8 cellular contexts compared by ENCODE assay signal in the genomic region with DNA sequence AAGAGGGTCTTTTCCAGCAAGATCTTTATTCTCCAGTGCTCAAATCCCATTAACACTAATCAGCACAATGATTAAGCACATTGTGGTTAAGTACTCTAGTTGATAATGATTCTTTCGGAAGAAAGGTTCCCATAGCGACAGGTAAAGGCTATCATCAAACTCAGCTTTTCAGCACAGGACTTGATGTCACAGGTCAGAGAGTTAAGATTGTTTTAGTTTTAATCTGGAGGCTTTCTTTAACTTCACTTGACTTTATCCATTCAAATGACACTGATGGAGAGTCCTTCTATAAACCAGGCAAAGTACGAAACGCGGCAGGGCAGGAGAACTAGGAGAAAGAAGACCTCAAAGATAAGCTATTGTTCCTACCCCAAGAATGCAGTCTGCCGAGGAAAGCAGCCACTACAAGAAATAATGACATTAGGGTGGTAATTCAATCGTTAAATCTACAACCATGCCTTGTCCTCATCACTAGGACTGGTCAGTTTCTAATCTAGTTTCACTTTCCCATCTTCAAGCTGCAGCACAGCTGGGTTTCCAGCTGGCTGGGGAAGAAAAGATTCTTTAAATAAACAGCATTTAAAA. TPM values are rescaled to one million over a fixed set of nuclear protein-coding genes. Genes with fewer than 3 reads are reported as not detected.
DNase-seq lines count a peak whose midpoint lies in the region; TF ChIP-seq lines count a peak whose summit lies in the region.

No MANE protein-coding gene starts in this region.

- H3K27me3 ChIP-seq in KMS-11 (ENCODE audit: insufficient read depth, low read depth) (no peaks in the 10 kb centered on the region), neuronal stem cell (ENCODE audit: control insufficient read depth in 3 of 3, insufficient read depth in 3 of 3, low read depth in 1 of 3, low read length in 3 of 3) (peaks cover 12 to 69% (median 46%) of the 10 kb centered on the region in 3 experiments)

- H4K20me1 ChIP-seq in KMS-11 (ENCODE audit: insufficient read depth) = no peaks in the 10 kb centered on the region

- no peak overlapping the region for H2BK15ac ChIP-seq in neuronal stem cell (ENCODE audit: low read length)

- H3K9me3 Mint-ChIP-seq in mesothelial cell of epicardium = peaks cover 5% of the 10 kb centered on the region

- H3K4me2 ChIP-seq in KMS-11 = peak overlapping the region; percentile 93
- peak overlapping the region; percentile 14 for H3K4me2 ChIP-seq in neuronal stem cell (ENCODE audit: insufficient read depth, low read length, poor library complexity, severe bottlenecking)

- H2AK5ac ChIP-seq in neuronal stem cell (ENCODE audit: low read depth, low read length) = no peak overlapping the region

- H3K79me2 ChIP-seq in KMS-11 (ENCODE audit: insufficient read depth, low read depth) = peaks cover 71% of the 10 kb centered on the region

- H4K8ac ChIP-seq in neuronal stem cell (ENCODE audit: low read depth, low read length) = no peak overlapping the region

- H3K14ac ChIP-seq in neuronal stem cell (ENCODE audit: low read length) = no peak overlapping the region

- H3K4me1 Mint-ChIP-seq in mesothelial cell of epicardium = peaks cover 9% of the 10 kb centered on the region

- H4K91ac ChIP-seq in neuronal stem cell (ENCODE audit: low read depth, low read length, poor library complexity) = no peak overlapping the region

- no peak overlapping the region for H3K18ac ChIP-seq in neuronal stem cell (ENCODE audit: low read length)

- no peak overlapping the region for H2BK5ac ChIP-seq in neuronal stem cell (ENCODE audit: low read length)

- H3K4me3 ChIP-seq in KMS-11 (IDR thresholded peaks at IDR 0.05; ENCODE audit: insufficient read depth, low read depth, low read length) (no peak overlapping the region), neuronal stem cell (ENCODE audit: low read length in 2 of 2) (no peak overlapping the region)

- TF ChIP-seq CTCF in KMS-11 (conservative IDR thresholded peaks at IDR 0.05; ENCODE audit: low read depth, low read length) = no peak
- no peak for TF ChIP-seq CTCF in mesothelial cell of epicardium (IDR thresholded peaks at IDR 0.05; ENCODE audit: unreplicated experiment)

- no peak overlapping the region for H2BK12ac ChIP-seq in neuronal stem cell (ENCODE audit: low read length)

- H3K36me3 Mint-ChIP-seq in mesothelial cell of epicardium = no peaks in the 10 kb centered on the region

- no peak overlapping the region for H3K4me3 Mint-ChIP-seq in mesothelial cell of epicardium

- H3K27ac ChIP-seq in KMS-11 = peak overlapping the region; percentile 84
- H3K27ac ChIP-seq in neuronal stem cell (replicated peaks; ENCODE audit: low read length) = no peak overlapping the region

- H3K79me1 ChIP-seq in neuronal stem cell (ENCODE audit: low read depth, low read length) = no peaks in the 10 kb centered on the region

- H3K36me3 ChIP-seq in KMS-11 (ENCODE audit: insufficient read depth) (no peaks in the 10 kb centered on the region), neuronal stem cell (replicated peaks in 1 of 2; ENCODE audit: control insufficient read depth in 2 of 2, insufficient read depth in 2 of 2, low read length in 2 of 2) (no peaks in the 10 kb centered on the region)

- DNase-seq in DMS 273 (lab: John Stamatoyannopoulos, UW; ENCODE audit: unreplicated experiment) (peak; percentile 56), dedifferentiated amniotic fluid mesenchymal stem cell (ENCODE audit: extremely low spot score) (peak; percentile 49), neuronal stem cell (ENCODE audit: low spot score) (peak; percentile 73), mesothelial cell of epicardium (ENCODE audit: low spot score in 2 of 2, unreplicated experiment in 2 of 2) (no peak), foreskin melanocyte (no peak), cortex of kidney (lab: John Stamatoyannopoulos, UW) (no peak), SIG-M5 (lab: John Stamatoyannopoulos, UW) (no peak)

- H3K23ac ChIP-seq in neuronal stem cell (ENCODE audit: low read depth, low read length, poor library complexity) = no peak overlapping the region

- no peak overlapping the region for H3K27ac Mint-ChIP-seq in mesothelial cell of epicardium

- H2AFZ ChIP-seq in KMS-11 (ENCODE audit: low read depth) = no peak overlapping the region
- H2AFZ ChIP-seq in neuronal stem cell (ENCODE audit: low read length) = peak overlapping the region; percentile 58

- peaks cover 93% of the 10 kb centered on the region for H3K27me3 Mint-ChIP-seq in mesothelial cell of epicardium (ENCODE audit: low read depth)

- no peak overlapping the region for H2BK120ac ChIP-seq in neuronal stem cell (ENCODE audit: low read depth, low read length)

- no peak overlapping the region for H3K4ac ChIP-seq in neuronal stem cell (ENCODE audit: low read length)

- WGBS in neuronal stem cell (ENCODE audit: extremely low coverage in 2 of 2, insufficient read length in 2 of 2, insufficient replicate concordance in 1 of 2), 2 donors = no CpG with 5 or more reads among the region's 7 CpGs

- H3K9ac ChIP-seq in KMS-11 = peak overlapping the region; percentile 70
- no peak overlapping the region for H3K9ac ChIP-seq in neuronal stem cell (ENCODE audit: low read depth, low read length, poor library complexity)

- H3K4me1 ChIP-seq in KMS-11 (ENCODE audit: low read depth, poor library complexity, severe bottlenecking) = peaks cover 48% of the 10 kb centered on the region
- H3K4me1 ChIP-seq in neuronal stem cell (ENCODE audit: control insufficient read depth in 2 of 2, insufficient read depth in 1 of 2, low read depth in 1 of 2, low read length in 2 of 2) = peaks cover 5 to 11% of the 10 kb centered on the region in 2 donors

- H3K9me3 ChIP-seq in neuronal stem cell (replicated peaks in 1 of 2; ENCODE audit: control insufficient read depth in 2 of 2, insufficient read depth in 1 of 2, low read depth in 1 of 2, low read length in 2 of 2) = no peaks in the 10 kb centered on the region

RNA-seq across cellular contexts. Expression of a gene that starts 4.6 kb away (rescaled TPM):
- 0.11 TPM for polyA plus RNA-seq in neuronal stem cell (2013, experiment 1 of 2)
- 0.12 TPM for polyA plus RNA-seq in neuronal stem cell (2013, experiment 2 of 2)
- total RNA-seq in mesothelial cell of epicardium = 2.0 to 2.8 TPM (median 2.0 TPM) in 3 replicates

Comparison
In these comparisons a context has a peak if more than half of its experiments do, and no peak if none do; other contexts are left out.
1. DNase-seq: peak in DMS 273 (single experiment), dedifferentiated amniotic fluid mesenchymal stem cell (single experiment) and neuronal stem cell (single experiment); none in mesothelial cell of epicardium (0 of 2), foreskin melanocyte (single experiment), cortex of kidney (single experiment) and SIG-M5 (single experiment).